In genomic region chr4:94304365-94304971, GRCh38 we compare ENCODE assay signal across 8 cellular contexts. TPM values are rescaled to one million over a fixed set of nuclear protein-coding genes. Genes with fewer than 3 reads are reported as not detected.
DNase-seq lines count a peak whose midpoint lies in the region; ATAC-seq and TF ChIP-seq lines count a peak whose summit lies in the region.

No MANE protein-coding gene starts in this region.

- H3K27me3 Mint-ChIP-seq in activated CD4-positive, alpha-beta T cell treated with anti-CD3 and anti-CD28 coated beads, Interleukin-2, amount 10 ng/mL, durations not matched to agents 24 days and 14 days, result no peaks in the 10 kb centered on the region

- ATAC-seq in GM21528 (IDR thresholded peaks at IDR 0.05; ENCODE audit: low FRiP score, unreplicated experiment) (no peak), GM21717 (IDR thresholded peaks at IDR 0.05; ENCODE audit: unreplicated experiment) (no peak)

- intact Hi-C loops in activated CD4-positive, alpha-beta T cell treated with anti-CD3 and anti-CD28 coated beads, Interleukin-2, amount 10 ng/mL, durations not matched to agents 24 days and 14 days (cut with micrococcal nuclease), result loop anchor here (1.0 to 2.0 kb wide), 2 partner anchors 87 to 292 kb away; no protein-coding TSS in a partner anchor

- CTCF ChIA-PET in HEK293T (lab: Yijun Ruan, JAX), result no interaction called here

- H3K27ac Mint-ChIP-seq in activated CD4-positive, alpha-beta T cell treated with anti-CD3 and anti-CD28 coated beads, Interleukin-2, amount 10 ng/mL, durations not matched to agents 24 days and 14 days, result no peak overlapping the region

- POLR2A ChIA-PET in HEK293T (lab: Yijun Ruan, JAX), result no interaction called here

- H3K36me3 Mint-ChIP-seq in activated CD4-positive, alpha-beta T cell treated with anti-CD3 and anti-CD28 coated beads, Interleukin-2, amount 10 ng/mL, durations not matched to agents 24 days and 14 days (ENCODE audit: low read depth), result no peaks in the 10 kb centered on the region

- peak; percentile 63 for DNase-seq in activated CD4-positive, alpha-beta T cell treated with anti-CD3 and anti-CD28 coated beads, Interleukin-2, amount 10 ng/mL, durations not matched to agents 24 days and 14 days
- DNase-seq in activated CD4-positive, alpha-beta T cell treated with anti-CD3 and anti-CD28 coated beads, Interleukin-2, amount 50 U/mL, for 1 hour, result no peak
- DNase-seq in HEK293T (ENCODE audit: extremely low spot score) (peak; percentile 19), RPMI8226 (peak; percentile 5), fibroblast of peridontal ligament (ENCODE audit: extremely low read depth) (peak; percentile 65), renal cortical epithelial cell (ENCODE audit: low read depth) (peak; percentile 50)

- no peaks in the 10 kb centered on the region for H3K9me3 Mint-ChIP-seq in activated CD4-positive, alpha-beta T cell treated with anti-CD3 and anti-CD28 coated beads, Interleukin-2, amount 10 ng/mL, durations not matched to agents 24 days and 14 days

- no peak overlapping the region for H3K4me3 Mint-ChIP-seq in activated CD4-positive, alpha-beta T cell treated with anti-CD3 and anti-CD28 coated beads, Interleukin-2, amount 10 ng/mL, durations not matched to agents 24 days and 14 days

- no peaks in the 10 kb centered on the region for H3K4me1 Mint-ChIP-seq in activated CD4-positive, alpha-beta T cell treated with anti-CD3 and anti-CD28 coated beads, Interleukin-2, amount 10 ng/mL, durations not matched to agents 24 days and 14 days

TF ChIP-seq in HEK293T, 16 proteins besides CTCF, POLR2A, EP300 and RAD21:
- no peak for TF ChIP-seq SP1 (IDR thresholded peaks at IDR 0.05)
- no peak for TF ChIP-seq SUZ12 (IDR thresholded peaks at IDR 0.05)
- TF ChIP-seq LEF1 (IDR thresholded peaks at IDR 0.05; ENCODE audit: borderline replicate concordance), result no peak
TF ChIP-seq in HEK293T: peak in this region for 0.

RNA-seq across cellular contexts. Expression of gene HPGDS, which starts 38.2 kb away (rescaled TPM):
- total RNA-seq in activated CD4-positive, alpha-beta T cell treated with anti-CD3 and anti-CD28 coated beads, Interleukin-2, amount 10 ng/mL, durations not matched to agents 24 days and 14 days, result not detected in 2 replicates
- not detected in 2 replicates for total RNA-seq in renal cortical epithelial cell
